Comparison of ENCODE assay signal across 11 cellular contexts in the genomic region with DNA sequence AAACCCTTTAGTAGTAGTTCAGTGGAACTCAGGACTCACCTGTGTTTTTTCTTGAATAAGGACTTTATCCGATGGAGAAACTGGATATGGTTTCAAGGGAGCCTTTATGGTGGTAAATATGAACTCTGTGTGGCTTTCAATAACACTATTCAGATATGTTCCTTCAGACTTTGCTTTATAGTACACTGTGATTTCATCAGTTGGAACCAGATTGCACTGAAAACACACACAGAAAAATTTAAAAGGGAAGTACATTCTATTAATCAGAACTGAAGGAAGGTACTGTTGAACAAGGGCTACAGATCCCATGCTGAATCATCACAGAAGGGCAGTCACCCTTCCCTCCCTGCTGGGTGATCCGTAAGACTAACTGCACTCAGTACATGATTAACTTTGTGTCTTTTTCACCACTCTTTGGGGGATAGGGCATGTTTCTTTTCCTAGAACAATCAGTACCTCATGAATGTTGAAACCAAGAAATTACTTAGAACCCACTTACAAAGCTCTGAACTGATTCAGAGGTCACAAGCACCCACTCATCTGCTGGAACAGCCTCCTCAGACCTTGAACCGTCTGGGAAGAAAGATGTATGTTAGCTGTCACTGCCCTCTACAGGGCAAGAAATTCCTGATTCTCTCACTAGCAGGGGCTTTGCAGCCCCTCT. TPM values are rescaled to one million over a fixed set of nuclear protein-coding genes. Genes with fewer than 3 reads are reported as not detected.
DNase-seq lines count a peak whose midpoint lies in the region; ATAC-seq and TF ChIP-seq lines count a peak whose summit lies in the region.
"Had no signal": no experiment of that assay in that cellular context is flagged by ENCODE, and none has a peak within 500 bp of the region (broad histone marks: within the 10 kb centered on the region; RNA-seq: fewer than 3 reads in every experiment).

No MANE protein-coding gene starts in this region.

- H3K27me3 ChIP-seq in adrenal gland (no peaks in the 10 kb centered on the region), uterus (no peaks in the 10 kb centered on the region)
- H3K27me3 ChIP-seq: spleen had no signal

- H3K9me3 ChIP-seq in adrenal gland (replicated peaks in 1 of 3), result no peaks in the 10 kb centered on the region
- no peaks in the 10 kb centered on the region for H3K9me3 ChIP-seq in uterus
- H3K9me3 ChIP-seq: spleen had no signal

- H3K36me3 ChIP-seq in adrenal gland (replicated peaks in 1 of 2) (peaks cover 0 to 96% of the 10 kb centered on the region in 2 donors), uterus (no peaks in the 10 kb centered on the region)

- peak; percentile 18 to 27 for ATAC-seq in activated naive CD4-positive, alpha-beta T cell treated with anti-CD3 and anti-CD28 coated beads, Interleukin-2, amount 50 U/mL, for 72 hours

- peaks cover 6% of the 10 kb centered on the region in 2 donors for H3K4me1 ChIP-seq in adrenal gland (replicated peaks in 1 of 2)
- no peaks in the 10 kb centered on the region for H3K4me1 ChIP-seq in uterus
- H3K4me1 ChIP-seq: spleen had no signal

- H3K4me3 ChIP-seq in adrenal gland, result no peak overlapping the region
- no peak overlapping the region for H3K4me3 ChIP-seq in uterus
- H3K4me3 ChIP-seq: spleen had no signal

- no peak for TF ChIP-seq POLR2A in adrenal gland (IDR thresholded peaks at IDR 0.05)
- no peak for TF ChIP-seq POLR2A in uterus (IDR thresholded peaks at IDR 0.05)

- peaks cover 69% of the 10 kb centered on the region in 2 donors for H3K36me3 Mint-ChIP-seq in activated naive CD4-positive, alpha-beta T cell treated with anti-CD3 and anti-CD28 coated beads, Interleukin-2, amount 50 U/mL, for 72 hours

- no peaks in the 10 kb centered on the region for H3K9me3 Mint-ChIP-seq in activated naive CD4-positive, alpha-beta T cell treated with anti-CD3 and anti-CD28 coated beads, Interleukin-2, amount 50 U/mL, for 72 hours

- WGBS in adrenal gland, 4 donors, result 44 to 51% (median 48%) methylated on average over 3 of the region's 3 CpGs

- DNase-seq in activated naive CD4-positive, alpha-beta T cell treated with anti-CD3 and anti-CD28 coated beads, Interleukin-2, amount 50 U/mL, for 72 hours (ENCODE audit: low spot score in 2 of 2), result no peak
- DNase-seq in activated naive CD4-positive, alpha-beta T cell (lab: John Stamatoyannopoulos, UW), result no peak
- DNase-seq in adrenal gland, result peak; percentile 42 to 69 (median 59)
- DNase-seq in inferior parietal cortex (ENCODE audit: extremely low spot score), result peak; percentile 15
- DNase-seq in uterus, result peak in 1 of 2 donors; percentile 22
- DNase-seq in GDM1 (lab: John Stamatoyannopoulos, UW), result no peak
- DNase-seq in H4 (ENCODE audit: low spot score), result no peak
- no peak for DNase-seq in NCI-H2081 (lab: John Stamatoyannopoulos, UW)
- DNase-seq: activated CD4-positive, alpha-beta T cell treated with anti-CD3 and anti-CD28 coated beads for 4 hours; NCI-H1436; spleen had no signal

- intact Hi-C loops in adrenal gland (cut with DNase I) (loop anchor here (2.0 to 5.0 kb wide), 2 partner anchors 101 to 105 kb away; no protein-coding TSS in a partner anchor), uterus (cut with DNase I; ENCODE audit: low total_unique reads) (no loop called here)

- TF ChIP-seq CTCF in adrenal gland (IDR thresholded peaks at IDR 0.05) (peak; percentile 38 to 82 (median 59)), uterus (IDR thresholded peaks at IDR 0.05) (peak; percentile 9 to 46 (median 33))

- H3K27ac Mint-ChIP-seq in activated naive CD4-positive, alpha-beta T cell treated with anti-CD3 and anti-CD28 coated beads, Interleukin-2, amount 50 U/mL, for 72 hours, result peak overlapping the region; percentile 2 to 66

- H3K27ac ChIP-seq in adrenal gland, result peak overlapping the region in 4 of 5 donors; percentile 26 to 72 (median 60)
- H3K27ac ChIP-seq in uterus, result no peak overlapping the region
- H3K27ac ChIP-seq: spleen had no signal

RNA-seq across cellular contexts. Expression of gene IARS1, which starts 51.2 kb away (rescaled TPM):
- 100 to 1,000 TPM; 199 to 222 TPM for total RNA-seq in activated naive CD4-positive, alpha-beta T cell treated with anti-CD3 and anti-CD28 coated beads, Interleukin-2, amount 50 U/mL, for 72 hours
- total RNA-seq in adrenal gland, result 100 to 1,000 TPM in 2 of 8 donors, 10 to 100 TPM in 6; 55.5 to 122 (median 80.1) TPM
- 100 to 1,000 TPM in 1 of 3 donors, 10 to 100 TPM in 2; 16.8 to 152 (median 19.2) TPM for polyA plus RNA-seq in adrenal gland
- total RNA-seq in uterus, result 100 to 1,000 TPM in 3 of 4 donors, 10 to 100 TPM in 1; 73.2 to 234 (median 161) TPM
- total RNA-seq in H4 (2014; rRNA removed; shearing (Covaris generic)), result 166 and 199 TPM in 2 replicates

Comparison
In these comparisons a context has a peak if more than half of its experiments do, and no peak if none do; other contexts are left out.
1. DNase-seq: peak in adrenal gland (7 of 7) and inferior parietal cortex (single experiment); none in activated naive CD4-positive, alpha-beta T cell treated with anti-CD3 and anti-CD28 coated beads, Interleukin-2, amount 50 U/mL, for 72 hours (0 of 2), activated naive CD4-positive, alpha-beta T cell (0 of 4), GDM1 (single experiment), H4 (single experiment) and NCI-H2081 (0 of 2).
2. H3K27ac ChIP-seq: peak in adrenal gland (4 of 5); none in uterus (0 of 2).